ENCODE assay signal across 8 cellular contexts in genomic region chr20:38926142-38926933, GRCh38. TPM values are rescaled to one million over a fixed set of nuclear protein-coding genes. Genes with fewer than 3 reads are reported as not detected.
DNase-seq lines count a peak whose midpoint lies in the region; FAIRE-seq and TF ChIP-seq lines count a peak whose summit lies in the region.

FAM83D (plus strand) TSS chr20:38926417; CDS start chr20:38926443, 26 bp downstream.

- FAIRE-seq in G401.6 (lab: Jason Lieb, UNC): peak; percentile 97

- peaks cover 22% of the 10 kb centered on the region for H3F3A ChIP-seq in MM.1S (ENCODE audit: insufficient read depth, low read length)

- H3K27me3 ChIP-seq in MM.1S (replicated peaks; ENCODE audit: insufficient read depth, low read length) (no peaks in the 10 kb centered on the region), stomach (peaks cover 0 to 8% (median 0%) of the 10 kb centered on the region in 3 donors)

- H3K9me2 ChIP-seq in MM.1S (replicated peaks; ENCODE audit: insufficient read depth, low read length): no peaks in the 10 kb centered on the region

- peak within 1 kb of the TSS; percentile 94 for H3K4me3 Mint-ChIP-seq in neural crest cell

- WGBS in stomach, 5 donors: 0 to 1% (median 0%) methylated on average over 25 to 95 of the region's 95 CpGs

- H3K9me3 ChIP-seq in MM.1S (replicated peaks; ENCODE audit: insufficient read depth, low read length): no peaks in the 10 kb centered on the region
- no peaks in the 10 kb centered on the region for H3K9me3 ChIP-seq in stomach

- H3K79me2 ChIP-seq in MM.1S (ENCODE audit: low read length): peaks cover 51% of the 10 kb centered on the region

- peak within 1 kb of the TSS; percentile 84 for H3K9ac ChIP-seq in MM.1S (ENCODE audit: low read length)

- peak within 1 kb of the TSS; percentile 92 for H3K27ac Mint-ChIP-seq in neural crest cell (ENCODE audit: unreplicated experiment)

- TF ChIP-seq CTCF in MM.1S (IDR thresholded peaks at IDR 0.05; ENCODE audit: low read length) (no peak), fibroblast of villous mesenchyme (IDR thresholded peaks at IDR 0.05; ENCODE audit: insufficient read depth, low read depth, low read length) (no peak), neural crest cell (conservative IDR thresholded peaks at IDR 0.05) (no peak), stomach (IDR thresholded peaks at IDR 0.05) (peak in 2 of 7 experiments; percentile 70 to 80)

- H3K27ac ChIP-seq in MM.1S (ENCODE audit: low read length) (no peak within 1 kb of the TSS; the same call in 1 of the 2 replicates), stomach (peak within 1 kb of the TSS in 4 of 5 donors; percentile 55 to 82 (median 70))

- no peaks in the 10 kb centered on the region for H3K9me3 Mint-ChIP-seq in neural crest cell

- intact Hi-C loops in stomach (cut with DNase I; ENCODE audit: low total_unique reads): loop anchor here (10.0 kb wide), 1 partner anchor 128 kb away; no protein-coding TSS in a partner anchor

- H3K4me2 ChIP-seq in MM.1S (ENCODE audit: low read depth, low read length): peak within 1 kb of the TSS; percentile 83

- peaks cover 3% of the 10 kb centered on the region for H3K36me3 Mint-ChIP-seq in neural crest cell (ENCODE audit: low read depth)

- H4K20me1 ChIP-seq in MM.1S (ENCODE audit: insufficient read depth, low read length): no peaks in the 10 kb centered on the region

- DNase-seq in HCEC 1CT (peak; percentile 97), MM.1S (peak; percentile 99), SHP77 treated with DMSO at 0.1 percent for 48 hours (lab: John Stamatoyannopoulos, UW) (peak; percentile 96), fibroblast of villous mesenchyme (ENCODE audit: low read depth) (peak; percentile 99), neural crest cell (ENCODE audit: low read depth, low spot score) (peak; percentile 88), stomach (peak; percentile 94)
- peak; percentile 85 for DNase-seq in activated effector memory CD4-positive, alpha-beta T cell treated with Interleukin-2 at 50 U/mL for 16 hours

- peaks cover 23% of the 10 kb centered on the region for H3K4me1 ChIP-seq in MM.1S (ENCODE audit: low read length)
- H3K4me1 ChIP-seq in stomach: peaks cover 9 to 45% (median 23%) of the 10 kb centered on the region in 4 donors

- H3K4me3 ChIP-seq in MM.1S (ENCODE audit: low read length) (peak within 1 kb of the TSS; percentile 99), fibroblast of villous mesenchyme (ENCODE audit: low read depth, low read length) (peak within 1 kb of the TSS; percentile 88), stomach (peak within 1 kb of the TSS; percentile 60 to 82 (median 74))

- H3K27me3 Mint-ChIP-seq in neural crest cell (ENCODE audit: low read depth): no peaks in the 10 kb centered on the region

- H2AFZ ChIP-seq in MM.1S (ENCODE audit: low read length): peak within 1 kb of the TSS; percentile 61

- H3K36me3 ChIP-seq in MM.1S (replicated peaks; ENCODE audit: insufficient read depth, low read length): no peaks in the 10 kb centered on the region
- H3K36me3 ChIP-seq in stomach: no peaks in the 10 kb centered on the region

- H3K4me1 Mint-ChIP-seq in neural crest cell: peaks cover 32% of the 10 kb centered on the region

- peak in 2 of 4 donors; percentile 15 to 46 for TF ChIP-seq POLR2A in stomach (IDR thresholded peaks at IDR 0.05)

- no peak for TF ChIP-seq EP300 in stomach (IDR thresholded peaks at IDR 0.05)

RNA-seq across cellular contexts. Expression of gene FAM83D, which starts in this region (rescaled TPM):
- 7.4 and 17.7 TPM in 2 replicates for total RNA-seq in fibroblast of villous mesenchyme
- total RNA-seq in neural crest cell: 37.9 and 38.6 TPM in 2 replicates
- total RNA-seq in stomach: 100 to 1,000 TPM in 2 of 5 donors, 10 to 100 TPM in 2, 1 to 10 TPM in 1; 2.0 to 289 (median 36.4) TPM
- 10 to 100 TPM in 1 of 3 donors, 1 to 10 TPM in 2; 2.3 to 22.9 (median 3.1) TPM for polyA plus RNA-seq in stomach
